20 cellular contexts compared by ENCODE assay signal in genomic region chr1:30787266-30787665, GRCh38.
"Had no signal": no experiment of that assay in that cellular context is flagged by ENCODE, and none has a peak within 500 bp of the region (broad histone marks: within the 10 kb centered on the region; RNA-seq: fewer than 3 reads in every experiment).

No MANE protein-coding gene starts in this region.

- H3K4me3 ChIP-seq: coronary artery, left lung, mucosa of descending colon, thyroid gland had no signal

- H3K36me3 ChIP-seq: brain microvascular endothelial cell, left lung, thyroid gland had no signal

- DNase-seq: activated CD4-positive, alpha-beta T cell treated with anti-CD3 and anti-CD28 coated beads, Interleukin-2, amount 10 ng/mL, durations not matched to agents 24 days and 14 days; activated CD4-positive, CD25-positive, alpha-beta regulatory T cell; activated CD8-positive, alpha-beta T cell treated with anti-CD3 and anti-CD28 coated beads, Interleukin-2, amount 10 ng/mL, durations not matched to agents 7 days and 5 days; activated naive CD4-positive, alpha-beta T cell treated with anti-CD3 and anti-CD28 coated beads for 36 hours; activated T-cell treated with anti-CD3 and anti-CD28 coated beads, Interleukin-2, amount 50 U/mL, for 24 hours; brain microvascular endothelial cell; effector CD4-positive, alpha-beta T cell; left lung; naive B cell; stimulated activated CD4-positive, alpha-beta T cell treated with anti-CD3 and anti-CD28 coated beads, Interleukin-12 subunit alpha, Interleukin-12 subunit beta, amount 100 ng/mL, for 4 hours; stimulated activated CD4-positive, alpha-beta T cell treated with anti-CD3 and anti-CD28 coated beads, Interleukin-1b, Interleukin-23, amount 100 ng/mL, for 48 hours; stimulated activated CD8-positive, alpha-beta memory T cell treated with anti-CD3 and anti-CD28 coated beads, Interleukin-4, amount 100 ng/mL, for 48 hours; stimulated activated naive CD4-positive, alpha-beta T cell treated with Interleukin-2 at 50 U/mL for 16 hours; T-helper 1 cell; T-helper 9 cell; thyroid gland had no signal

- ATAC-seq: activated CD8-positive, alpha-beta T cell treated with anti-CD3 and anti-CD28 coated beads, Interleukin-2, amount 10 ng/mL, durations not matched to agents 7 days and 5 days; left lung; mucosa of descending colon had no signal

- FAIRE-seq: frontal cortex, keratinocyte had no signal

- H3K9me3 ChIP-seq: left lung, mucosa of descending colon, thyroid gland had no signal

- H3K27ac ChIP-seq: brain microvascular endothelial cell, thyroid gland had no signal

- H3K27me3 ChIP-seq: thyroid gland had no signal
